Comparison of ENCODE assay signal across 21 cellular contexts in the genomic region with DNA sequence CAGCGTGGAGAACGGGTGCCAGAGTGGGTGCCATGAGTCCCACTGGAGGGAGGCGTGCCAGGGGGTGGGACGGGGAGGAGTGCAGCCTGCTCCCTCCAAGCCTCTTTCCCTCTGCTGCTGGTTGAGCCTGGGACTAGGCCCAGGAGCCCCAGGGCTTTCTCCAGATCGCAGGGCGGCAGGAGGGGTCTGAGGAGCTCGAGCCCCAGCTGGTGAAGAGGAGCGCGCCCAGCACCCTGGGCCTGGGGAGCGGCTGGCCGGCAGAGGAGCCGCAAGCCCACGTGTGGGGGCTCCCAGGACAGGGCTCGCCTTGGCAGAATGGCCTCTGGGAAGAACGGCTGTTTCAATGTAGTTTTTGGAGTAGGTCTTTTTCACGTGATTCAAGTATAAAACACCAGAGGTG. TPM values are rescaled to one million over a fixed set of nuclear protein-coding genes. Genes with fewer than 3 reads are reported as not detected.
DNase-seq lines count a peak whose midpoint lies in the region; ATAC-seq and TF ChIP-seq lines count a peak whose summit lies in the region.
"Had no signal": no experiment of that assay in that cellular context is flagged by ENCODE, and none has a peak within 500 bp of the region (broad histone marks: within the 10 kb centered on the region; RNA-seq: fewer than 3 reads in every experiment).

No MANE protein-coding gene starts in this region.

- peak overlapping the region; percentile 86 for H3K27ac ChIP-seq in left ventricle myocardium inferior (replicated peaks)
- H3K27ac ChIP-seq in right atrium auricular region, result no peak overlapping the region
- H3K27ac ChIP-seq in Panc1 (ENCODE audit: low read length), result no peak overlapping the region
- H3K27ac ChIP-seq in esophagus muscularis mucosa (replicated peaks in 1 of 4), result no peak overlapping the region
- H3K27ac ChIP-seq: 22Rv1; BLaER1 treated with 17β-estradiol and CSF1 and Interleukin-3, amounts not matched to agents 10 nM and 100 nM; GM23248 had no signal

- intact Hi-C loops in left ventricle myocardium inferior (cut with micrococcal nuclease) (no loop called here), Panc1 (cut with micrococcal nuclease; ENCODE audit: unreplicated experiment) (no loop called here), esophagus muscularis mucosa (cut with DNase I) (no loop called here), sciatic nerve (cut with DNase I) (no loop called here)

- 89% methylated on average over 15 of the region's 16 CpGs for WGBS in esophagus muscularis mucosa

- no peak for TF ChIP-seq CTCF in left ventricle myocardium inferior (IDR thresholded peaks at IDR 0.05; ENCODE audit: borderline replicate concordance)
- TF ChIP-seq CTCF in right atrium auricular region (IDR thresholded peaks at IDR 0.05), result no peak
- no peak for TF ChIP-seq CTCF in Panc1 (IDR thresholded peaks at IDR 0.05)
- no peak for TF ChIP-seq CTCF in esophagus muscularis mucosa (IDR thresholded peaks at IDR 0.05)

- peak; percentile 38; the same call in 1 of the 2 replicates for ATAC-seq in Panc1
- ATAC-seq in sciatic nerve, result no peak
- no peak for ATAC-seq in GM19463 (IDR thresholded peaks at IDR 0.05; ENCODE audit: unreplicated experiment)
- ATAC-seq: GM12878 had no signal

- H3K27me3 ChIP-seq in left ventricle myocardium inferior (ENCODE audit: low read depth), result no peaks in the 10 kb centered on the region
- H3K27me3 ChIP-seq in right atrium auricular region, result no peaks in the 10 kb centered on the region
- H3K27me3 ChIP-seq in Panc1 (ENCODE audit: control insufficient read depth, insufficient read depth, low read length), result no peaks in the 10 kb centered on the region
- no peaks in the 10 kb centered on the region for H3K27me3 ChIP-seq in esophagus muscularis mucosa
- H3K27me3 ChIP-seq: BLaER1 treated with 17β-estradiol and CSF1 and Interleukin-3, amounts not matched to agents 10 nM and 100 nM had no signal

- CTCF ChIA-PET in Panc1 (lab: Charles Lee), result no interaction called here

- DNase-seq in left ventricle myocardium inferior (no peak), right atrium auricular region (ENCODE audit: low spot score) (no peak), Panc1 (ENCODE audit: low read depth, low spot score) (no peak), esophagus muscularis mucosa (ENCODE audit: extremely low spot score) (peak; percentile 29), sciatic nerve (ENCODE audit: low spot score) (peak; percentile 35), NOMO-1 (lab: John Stamatoyannopoulos, UW; ENCODE audit: unreplicated experiment in 2 of 2) (no peak)
- no peak for DNase-seq in effector CD8-positive, alpha-beta T cell (lab: John Stamatoyannopoulos, UW)
- DNase-seq: CD4-positive, alpha-beta T cell; CD8-positive, alpha-beta memory T cell; DMS 273 treated with DMSO at 0.1 percent for 48 hours; DMS79; EL; GDM1; GM23248; H7; HCEC 1CT; HFFc6 had no signal

- H3K4me1 ChIP-seq in left ventricle myocardium inferior, result peaks cover 49% of the 10 kb centered on the region
- H3K4me1 ChIP-seq in right atrium auricular region, result peaks cover 0 to 6% of the 10 kb centered on the region in 2 donors
- H3K4me1 ChIP-seq in Panc1 (ENCODE audit: control insufficient read depth, insufficient read depth, low read length), result no peaks in the 10 kb centered on the region
- H3K4me1 ChIP-seq in esophagus muscularis mucosa, result peaks cover 0 to 13% (median under 1%) of the 10 kb centered on the region in 4 donors

- H3K9me3 ChIP-seq in left ventricle myocardium inferior (replicated peaks) (no peaks in the 10 kb centered on the region), right atrium auricular region (no peaks in the 10 kb centered on the region), Panc1 (ENCODE audit: control insufficient read depth, insufficient read depth, low read depth, low read length) (no peaks in the 10 kb centered on the region), esophagus muscularis mucosa (no peaks in the 10 kb centered on the region)

- TF ChIP-seq EP300 in esophagus muscularis mucosa (IDR thresholded peaks at IDR 0.05), result no peak

- H3K36me3 ChIP-seq in left ventricle myocardium inferior (peaks cover 76% of the 10 kb centered on the region), right atrium auricular region (peaks cover 66% of the 10 kb centered on the region), Panc1 (ENCODE audit: control insufficient read depth, insufficient read depth, low read length) (peaks cover 37% of the 10 kb centered on the region), esophagus muscularis mucosa (peaks cover 61 to 97% (median 80%) of the 10 kb centered on the region in 4 donors)

- H3K4me3 ChIP-seq in left ventricle myocardium inferior (no peak overlapping the region), right atrium auricular region (no peak overlapping the region), Panc1 (ENCODE audit: low read depth in 2 of 2, low read length in 2 of 2) (no peak overlapping the region), esophagus muscularis mucosa (no peak overlapping the region)
- H3K4me3 ChIP-seq: BLaER1 treated with 17β-estradiol and CSF1 and Interleukin-3, amounts not matched to agents 10 nM and 100 nM; GM12878; GM23248 had no signal

- POLR2A ChIA-PET in Panc1 (lab: Charles Lee), result no interaction called here

- no peak for TF ChIP-seq POLR2A in esophagus muscularis mucosa (IDR thresholded peaks at IDR 0.05; ENCODE audit: low read depth)

- in situ Hi-C loops in Panc1 (cut with HindIII; ENCODE audit: low pct_unique_long_range_greater_than_20kb, low sequenced_read_pairs), result no loop called here

- no TSS peak for BruUV-seq in Panc1 (replicated peaks; lab: Mats Ljungman, UMichigan)

RNA-seq across cellular contexts. Expression of a gene that starts 12.2 kb away (rescaled TPM):
- total RNA-seq in left ventricle myocardium inferior (196 TPM), right atrium auricular region (10 to 100 TPM; 45.3 to 65.5 TPM), Panc1 (2021; ENCODE audit: unreplicated experiment) (22.8 TPM), esophagus muscularis mucosa (10 to 100 TPM; 13.6 to 32.5 (median 24.5) TPM), sciatic nerve (28.3 TPM)
- 9.0 TPM for polyA plus RNA-seq in Panc1 (2012; ENCODE audit: insufficient read length)

RNA-seq across cellular contexts. Expression of a gene that starts 49.4 kb away (rescaled TPM):
- total RNA-seq in left ventricle myocardium inferior (484 TPM), right atrium auricular region (100 to 1,000 TPM; 222 to 329 TPM), Panc1 (2021; ENCODE audit: unreplicated experiment) (4.8 TPM), esophagus muscularis mucosa (10 to 100 TPM in 2 of 4 donors, 1 to 10 TPM in 2; 6.9 to 26.2 (median 11.0) TPM), sciatic nerve (14.5 TPM)
- 7.1 TPM for polyA plus RNA-seq in Panc1 (2012; ENCODE audit: insufficient read length)

Comparison
In these comparisons a context has a peak if more than half of its experiments do, and no peak if none do; other contexts are left out.
1. DNase-seq: peak in esophagus muscularis mucosa (single experiment) and sciatic nerve (single experiment); none in left ventricle myocardium inferior (single experiment), right atrium auricular region (single experiment), Panc1 (single experiment), effector CD8-positive, alpha-beta T cell (single experiment) and NOMO-1 (0 of 2).
2. RNA of a gene that starts 49.4 kb away (total RNA-seq): 484 TPM in left ventricle myocardium inferior (single experiment) and 222 to 329 TPM in right atrium auricular region; 14.5 TPM in sciatic nerve (single experiment), 6.9 to 26.2 TPM in esophagus muscularis mucosa and 4.8 TPM in Panc1 (single experiment); every median in the first group is over 4 times any median in the second.